ENCODE assay signal across 1 cellular context in genomic region chr15:80431635-80432034, GRCh38.
TF ChIP-seq lines count a peak whose summit lies in the region.

No MANE protein-coding gene starts in this region.

TF ChIP-seq in GM23338, 12 proteins besides CTCF, POLR2A, EP300 and RAD21 (continued from another document):
- TF ChIP-seq REST (IDR thresholded peaks at IDR 0.05; ENCODE audit: unreplicated experiment) (no peak), ZNF331 (CRISPR knock-in tag; IDR thresholded peaks at IDR 0.05; ENCODE audit: low read depth) (no peak), ZNF114 (CRISPR knock-in tag; IDR thresholded peaks at IDR 0.05) (no peak), NANOG (IDR thresholded peaks at IDR 0.05; ENCODE audit: borderline replicate concordance) (no peak), STAT1 (IDR thresholded peaks at IDR 0.05; ENCODE audit: unreplicated experiment) (no peak), POLR2AphosphoS5 (IDR thresholded peaks at IDR 0.05; ENCODE audit: low read depth) (no peak), EZH2 (IDR thresholded peaks at IDR 0.05; ENCODE audit: low read depth, unreplicated experiment) (no peak)
